ENCODE assay signal across 8 cellular contexts in the genomic region with DNA sequence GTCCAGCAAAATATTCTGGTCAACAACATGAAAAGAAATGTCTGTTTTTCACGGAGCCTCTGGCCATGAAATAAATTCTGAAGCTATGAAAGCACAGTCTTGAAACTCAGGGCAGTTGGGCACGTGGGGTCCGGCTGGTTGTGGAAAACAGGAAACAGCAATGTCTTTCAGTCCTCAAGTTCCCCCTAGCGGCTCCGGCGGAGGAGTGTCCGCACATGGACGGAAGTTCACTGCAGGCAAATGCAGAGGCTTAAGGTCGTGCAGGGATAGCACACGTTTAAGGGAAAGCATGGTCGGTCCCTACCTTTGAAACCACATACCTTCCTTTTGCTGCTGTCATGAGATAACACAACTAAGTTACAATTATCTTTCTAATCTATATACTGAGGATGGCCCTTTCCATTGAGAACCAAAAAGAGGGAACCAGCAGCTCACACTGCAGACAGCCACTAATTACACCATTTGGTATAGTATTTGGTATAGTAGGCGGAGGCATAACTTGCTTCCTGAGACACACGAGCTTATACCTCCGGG. TPM values are rescaled to one million over a fixed set of nuclear protein-coding genes. Genes with fewer than 3 reads are reported as not detected.
A peak's percentile ranks its signal among the peaks of the same experiment; 100 is the strongest.
DNase-seq lines count a peak whose midpoint lies in the region; ATAC-seq and TF ChIP-seq lines count a peak whose summit lies in the region.

No MANE protein-coding gene starts in this region.

- no peaks in the 10 kb centered on the region for H3K9me3 Mint-ChIP-seq in activated naive CD4-positive, alpha-beta T cell treated with anti-CD3 and anti-CD28 coated beads, Interleukin-2, amount 50 U/mL, for 72 hours

- no peak overlapping the region for H3K4me3 ChIP-seq in prostate gland
- H3K4me3 ChIP-seq in vagina = no peak overlapping the region

- H3K27ac Mint-ChIP-seq in activated naive CD4-positive, alpha-beta T cell treated with anti-CD3 and anti-CD28 coated beads, Interleukin-2, amount 50 U/mL, for 72 hours = peak overlapping the region; percentile 48 to 70

- no peak for TF ChIP-seq POLR2A in prostate gland (IDR thresholded peaks at IDR 0.05)
- no peak for TF ChIP-seq POLR2A in vagina (IDR thresholded peaks at IDR 0.05)

- H3K27ac ChIP-seq in prostate gland (peak overlapping the region; percentile 46 to 61), vagina (peak overlapping the region; percentile 66)

- peaks cover 0 to under 1% of the 10 kb centered on the region in 2 donors for H3K36me3 ChIP-seq in prostate gland
- no peaks in the 10 kb centered on the region for H3K36me3 ChIP-seq in vagina

- peak; percentile 77 for DNase-seq in NCI-H1105 (lab: John Stamatoyannopoulos, UW)
- DNase-seq in SKM-1 treated with dmso at 0.1 percent for 144 hours (lab: John Stamatoyannopoulos, UW; ENCODE audit: unreplicated experiment) = peak; percentile 90
- peak; percentile 70 to 72 for DNase-seq in activated naive CD4-positive, alpha-beta T cell treated with anti-CD3 and anti-CD28 coated beads, Interleukin-2, amount 50 U/mL, for 72 hours (ENCODE audit: low spot score in 2 of 2)
- DNase-seq in Right ventricle myocardium inferior (ENCODE audit: missing footprints) = peak; percentile 93
- DNase-seq in prostate gland (ENCODE audit: low spot score) = peak; percentile 87
- peak in 1 of 2 donors; percentile 94 for DNase-seq in vagina (ENCODE audit: extremely low spot score in 2 of 2)

- H3K27me3 ChIP-seq in prostate gland (replicated peaks; ENCODE audit: insufficient read depth) = no peaks in the 10 kb centered on the region
- H3K27me3 ChIP-seq in vagina = no peaks in the 10 kb centered on the region

- no peaks in the 10 kb centered on the region for H3K4me1 ChIP-seq in prostate gland (replicated peaks)
- H3K4me1 ChIP-seq in vagina = peaks cover 15% of the 10 kb centered on the region

- TF ChIP-seq CTCF in GM12873 (IDR thresholded peaks at IDR 0.05; ENCODE audit: insufficient read depth, low read depth, low read length, missing control alignments) (peak; percentile 93), prostate gland (IDR thresholded peaks at IDR 0.05) (peak; percentile 52 to 93 (median 91)), vagina (IDR thresholded peaks at IDR 0.05) (peak; percentile 56 to 93 (median 66))

- H3K9me3 ChIP-seq in prostate gland (no peaks in the 10 kb centered on the region), vagina (no peaks in the 10 kb centered on the region)

- intact Hi-C loops in Right ventricle myocardium inferior (cut with DNase I) (loop anchor here (1.0 to 2.0 kb wide), 3 partner anchors 32 to 223 kb away; no protein-coding TSS in a partner anchor), prostate gland (cut with DNase I) (loop anchor here (1.0 to 10.0 kb wide), 3 partner anchors 148 to 610 kb away; no protein-coding TSS in a partner anchor), vagina (cut with DNase I) (loop anchor here (5.0 kb wide), 1 partner anchor 228 kb away; no protein-coding TSS in a partner anchor)

- 15% methylated on average over 14 of the region's 14 CpGs for WGBS in prostate gland

- peak; percentile 92 for ATAC-seq in HG02642 (IDR thresholded peaks at IDR 0.05; ENCODE audit: poor library complexity, unreplicated experiment)
- peak; percentile 84 to 98 for ATAC-seq in activated naive CD4-positive, alpha-beta T cell treated with anti-CD3 and anti-CD28 coated beads, Interleukin-2, amount 50 U/mL, for 72 hours
- ATAC-seq in Right ventricle myocardium inferior = peak; percentile 97

- no peaks in the 10 kb centered on the region for H3K36me3 Mint-ChIP-seq in activated naive CD4-positive, alpha-beta T cell treated with anti-CD3 and anti-CD28 coated beads, Interleukin-2, amount 50 U/mL, for 72 hours

RNA-seq across cellular contexts. Expression of a gene that starts 52.5 kb away (rescaled TPM):
- total RNA-seq in activated naive CD4-positive, alpha-beta T cell treated with anti-CD3 and anti-CD28 coated beads, Interleukin-2, amount 50 U/mL, for 72 hours = 10 to 100 TPM; 29.9 to 39.4 TPM
- total RNA-seq in Right ventricle myocardium inferior (2.1 TPM), prostate gland (1 to 10 TPM; 4.3 to 8.4 TPM), vagina (7.4 TPM)
